In the genomic region with DNA sequence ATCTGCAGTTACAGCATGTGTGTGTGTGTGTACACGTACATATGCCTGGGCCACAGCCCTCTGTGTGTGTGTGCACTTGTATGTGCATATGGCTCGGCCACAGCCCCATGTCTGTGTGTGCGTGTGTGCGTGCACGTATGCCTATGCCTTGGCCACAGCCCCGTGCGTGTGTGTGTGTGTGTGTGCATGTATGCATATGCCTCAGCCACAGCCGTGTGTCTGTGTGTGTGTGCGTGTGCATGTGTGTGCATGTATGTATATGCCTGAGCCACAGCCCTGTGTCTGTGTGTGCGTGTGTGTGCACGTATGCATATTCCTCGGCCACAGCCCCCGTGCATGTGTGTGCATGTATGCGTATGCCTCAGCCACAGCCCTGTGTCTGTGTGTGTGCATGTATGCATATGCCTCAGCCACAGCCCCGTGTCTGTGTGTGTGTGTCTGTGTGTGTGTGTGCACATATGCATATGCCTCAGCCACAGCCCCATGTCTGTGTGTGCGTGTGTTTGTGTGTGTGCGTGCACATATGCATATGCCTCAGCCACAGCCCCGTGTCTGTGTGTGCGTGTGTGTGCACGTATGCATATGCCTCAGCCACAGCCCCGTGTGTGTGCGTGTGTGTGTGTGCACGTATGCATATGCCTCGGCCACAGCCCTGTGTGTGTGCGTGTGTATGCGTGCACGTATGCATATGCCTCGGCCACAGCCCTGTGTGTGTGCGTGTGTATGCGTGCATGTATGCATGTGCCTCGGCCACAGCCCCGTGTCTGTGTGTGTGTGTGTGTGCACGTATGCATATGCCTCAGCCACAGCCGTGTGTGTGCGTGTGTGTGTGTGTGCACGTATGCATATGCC, we compare ENCODE assay signal across 1 cellular context.
TF ChIP-seq lines count a peak whose summit lies in the region.

No MANE protein-coding gene starts in this region.

TF ChIP-seq in HepG2, 621 proteins besides CTCF, POLR2A, EP300 and RAD21 (continued from another document and continues in another):
- TF ChIP-seq NR3C1 (CRISPR knock-in tag; IDR thresholded peaks at IDR 0.05) = no peak
- no peak for TF ChIP-seq ZNF34 (CRISPR knock-in tag; IDR thresholded peaks at IDR 0.05; ENCODE audit: borderline replicate concordance)
- no peak for TF ChIP-seq ZNF644 (CRISPR knock-in tag; IDR thresholded peaks at IDR 0.05; ENCODE audit: low read depth)
- TF ChIP-seq IRF1 (CRISPR knock-in tag; IDR thresholded peaks at IDR 0.05; ENCODE audit: low read depth) = no peak
- TF ChIP-seq ZNF777 (CRISPR knock-in tag; IDR thresholded peaks at IDR 0.05) = no peak
- TF ChIP-seq FIP1L1 (IDR thresholded peaks at IDR 0.05; ENCODE audit: borderline replicate concordance, insufficient read depth, low read depth, low read length) = no peak
- no peak for TF ChIP-seq ATF7-NPFF (CRISPR knock-in tag; IDR thresholded peaks at IDR 0.05; ENCODE audit: low read depth)
- TF ChIP-seq MXD4 (CRISPR knock-in tag; IDR thresholded peaks at IDR 0.05) = no peak
- TF ChIP-seq NPAS2 (CRISPR knock-in tag; IDR thresholded peaks at IDR 0.05; ENCODE audit: borderline replicate concordance) = no peak
- no peak for TF ChIP-seq GFI1 (CRISPR knock-in tag; IDR thresholded peaks at IDR 0.05; ENCODE audit: borderline replicate concordance)
- no peak for TF ChIP-seq HNF4A (CRISPR knock-in tag; IDR thresholded peaks at IDR 0.05)
- TF ChIP-seq ARID4A (CRISPR knock-in tag; IDR thresholded peaks at IDR 0.05; ENCODE audit: borderline replicate concordance) = no peak
- TF ChIP-seq ZBTB3 (CRISPR knock-in tag; IDR thresholded peaks at IDR 0.05; ENCODE audit: borderline replicate concordance, low read depth) = no peak
- 0 out of 2 replicates have a peak, but pooled peaks have one; percentile 50 for TF ChIP-seq HOXA9 (CRISPR knock-in tag; IDR thresholded peaks at IDR 0.05; ENCODE audit: borderline replicate concordance)
- no peak for TF ChIP-seq SRF (IDR thresholded peaks at IDR 0.05; ENCODE audit: low read depth, low read length)
- no peak for TF ChIP-seq MIER3 (CRISPR knock-in tag; IDR thresholded peaks at IDR 0.05; ENCODE audit: borderline replicate concordance)
- TF ChIP-seq, protein P1, sequence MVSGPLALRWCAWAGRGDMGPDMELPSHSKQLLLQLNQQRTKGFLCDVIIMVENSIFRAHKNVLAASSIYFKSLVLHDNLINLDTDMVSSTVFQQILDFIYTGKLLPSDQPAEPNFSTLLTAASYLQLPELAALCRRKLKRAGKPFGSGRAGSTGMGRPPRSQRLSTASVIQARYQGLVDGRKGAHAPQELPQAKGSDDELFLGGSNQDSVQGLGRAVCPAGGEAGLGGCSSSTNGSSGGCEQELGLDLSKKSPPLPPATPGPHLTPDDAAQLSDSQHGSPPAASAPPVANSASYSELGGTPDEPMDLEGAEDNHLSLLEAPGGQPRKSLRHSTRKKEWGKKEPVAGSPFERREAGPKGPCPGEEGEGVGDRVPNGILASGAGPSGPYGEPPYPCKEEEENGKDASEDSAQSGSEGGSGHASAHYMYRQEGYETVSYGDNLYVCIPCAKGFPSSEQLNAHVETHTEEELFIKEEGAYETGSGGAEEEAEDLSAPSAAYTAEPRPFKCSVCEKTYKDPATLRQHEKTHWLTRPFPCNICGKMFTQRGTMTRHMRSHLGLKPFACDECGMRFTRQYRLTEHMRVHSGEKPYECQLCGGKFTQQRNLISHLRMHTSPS (CRISPR knock-in tag; IDR thresholded peaks at IDR 0.05; ENCODE audit: low read depth) = 0 out of 2 replicates have a peak, but pooled peaks have one; percentile 21
- TF ChIP-seq KMT2B (CRISPR knock-in tag; IDR thresholded peaks at IDR 0.05) = no peak
- TF ChIP-seq ZNF264 (CRISPR knock-in tag; IDR thresholded peaks at IDR 0.05) = no peak
- no peak for TF ChIP-seq ZNF563 (CRISPR knock-in tag; IDR thresholded peaks at IDR 0.05)
- TF ChIP-seq HMGXB3 (CRISPR knock-in tag; IDR thresholded peaks at IDR 0.05; ENCODE audit: borderline replicate concordance) = no peak
- TF ChIP-seq ZNF761 (CRISPR knock-in tag; conservative IDR thresholded peaks at IDR 0.05) = no peak
- peak; percentile 35; the same call in 1 of the 2 replicates for TF ChIP-seq BATF2 (CRISPR knock-in tag; IDR thresholded peaks at IDR 0.05)
- TF ChIP-seq FOXO1 (CRISPR knock-in tag; IDR thresholded peaks at IDR 0.05) = no peak
- TF ChIP-seq ZSCAN5A (CRISPR knock-in tag; IDR thresholded peaks at IDR 0.05; ENCODE audit: borderline replicate concordance) = no peak
- TF ChIP-seq ZNF674 (CRISPR knock-in tag; IDR thresholded peaks at IDR 0.05; ENCODE audit: low read depth) = no peak
- no peak for TF ChIP-seq ZNF383 (CRISPR knock-in tag; IDR thresholded peaks at IDR 0.05; ENCODE audit: borderline replicate concordance)
- TF ChIP-seq, protein P2, sequence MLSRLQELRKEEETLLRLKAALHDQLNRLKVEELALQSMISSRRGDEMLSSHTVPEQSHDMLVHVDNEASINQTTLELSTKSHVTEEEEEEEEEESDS (CRISPR knock-in tag; IDR thresholded peaks at IDR 0.05; ENCODE audit: borderline replicate concordance) = no peak
- TF ChIP-seq ZNF773 (CRISPR knock-in tag; IDR thresholded peaks at IDR 0.05; ENCODE audit: borderline replicate concordance) = no peak
- no peak for TF ChIP-seq ZNF879 (CRISPR knock-in tag; IDR thresholded peaks at IDR 0.05)
- TF ChIP-seq THYN1 (CRISPR knock-in tag; IDR thresholded peaks at IDR 0.05; ENCODE audit: borderline replicate concordance, low read depth) = no peak
- TF ChIP-seq ZSCAN29 (CRISPR knock-in tag; conservative IDR thresholded peaks at IDR 0.05) = no peak
- TF ChIP-seq TEAD2 (CRISPR knock-in tag; IDR thresholded peaks at IDR 0.05) = no peak
- no peak for TF ChIP-seq IKZF1 (IDR thresholded peaks at IDR 0.05)
- TF ChIP-seq ZNF703 (CRISPR knock-in tag; IDR thresholded peaks at IDR 0.05; ENCODE audit: borderline replicate concordance) = no peak
- no peak for TF ChIP-seq ZNF558 (CRISPR knock-in tag; IDR thresholded peaks at IDR 0.05; ENCODE audit: borderline replicate concordance)
- no peak for TF ChIP-seq HHEX (CRISPR knock-in tag; IDR thresholded peaks at IDR 0.05)
- TF ChIP-seq, protein P3, sequence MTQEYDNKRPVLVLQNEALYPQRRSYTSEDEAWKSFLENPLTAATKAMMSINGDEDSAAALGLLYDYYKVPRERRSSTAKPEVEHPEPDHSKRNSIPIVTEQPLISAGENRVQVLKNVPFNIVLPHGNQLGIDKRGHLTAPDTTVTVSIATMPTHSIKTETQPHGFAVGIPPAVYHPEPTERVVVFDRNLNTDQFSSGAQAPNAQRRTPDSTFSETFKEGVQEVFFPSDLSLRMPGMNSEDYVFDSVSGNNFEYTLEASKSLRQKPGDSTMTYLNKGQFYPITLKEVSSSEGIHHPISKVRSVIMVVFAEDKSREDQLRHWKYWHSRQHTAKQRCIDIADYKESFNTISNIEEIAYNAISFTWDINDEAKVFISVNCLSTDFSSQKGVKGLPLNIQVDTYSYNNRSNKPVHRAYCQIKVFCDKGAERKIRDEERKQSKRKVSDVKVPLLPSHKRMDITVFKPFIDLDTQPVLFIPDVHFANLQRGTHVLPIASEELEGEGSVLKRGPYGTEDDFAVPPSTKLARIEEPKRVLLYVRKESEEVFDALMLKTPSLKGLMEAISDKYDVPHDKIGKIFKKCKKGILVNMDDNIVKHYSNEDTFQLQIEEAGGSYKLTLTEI (CRISPR knock-in tag; conservative IDR thresholded peaks at IDR 0.05) = no peak
- TF ChIP-seq, protein P4, sequence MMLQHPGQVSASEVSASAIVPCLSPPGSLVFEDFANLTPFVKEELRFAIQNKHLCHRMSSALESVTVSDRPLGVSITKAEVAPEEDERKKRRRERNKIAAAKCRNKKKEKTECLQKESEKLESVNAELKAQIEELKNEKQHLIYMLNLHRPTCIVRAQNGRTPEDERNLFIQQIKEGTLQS (CRISPR knock-in tag; IDR thresholded peaks at IDR 0.05) = no peak
- TF ChIP-seq ZNF543 (CRISPR knock-in tag; IDR thresholded peaks at IDR 0.05) = no peak
- no peak for TF ChIP-seq CHCHD3 (CRISPR knock-in tag; IDR thresholded peaks at IDR 0.05)
- TF ChIP-seq, protein P5, sequence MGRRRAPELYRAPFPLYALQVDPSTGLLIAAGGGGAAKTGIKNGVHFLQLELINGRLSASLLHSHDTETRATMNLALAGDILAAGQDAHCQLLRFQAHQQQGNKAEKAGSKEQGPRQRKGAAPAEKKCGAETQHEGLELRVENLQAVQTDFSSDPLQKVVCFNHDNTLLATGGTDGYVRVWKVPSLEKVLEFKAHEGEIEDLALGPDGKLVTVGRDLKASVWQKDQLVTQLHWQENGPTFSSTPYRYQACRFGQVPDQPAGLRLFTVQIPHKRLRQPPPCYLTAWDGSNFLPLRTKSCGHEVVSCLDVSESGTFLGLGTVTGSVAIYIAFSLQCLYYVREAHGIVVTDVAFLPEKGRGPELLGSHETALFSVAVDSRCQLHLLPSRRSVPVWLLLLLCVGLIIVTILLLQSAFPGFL (CRISPR knock-in tag; IDR thresholded peaks at IDR 0.05) = no peak
- no peak for TF ChIP-seq SP4 (CRISPR knock-in tag; IDR thresholded peaks at IDR 0.05)
